ENCODE assay signal across 2 cellular contexts in the genomic region with DNA sequence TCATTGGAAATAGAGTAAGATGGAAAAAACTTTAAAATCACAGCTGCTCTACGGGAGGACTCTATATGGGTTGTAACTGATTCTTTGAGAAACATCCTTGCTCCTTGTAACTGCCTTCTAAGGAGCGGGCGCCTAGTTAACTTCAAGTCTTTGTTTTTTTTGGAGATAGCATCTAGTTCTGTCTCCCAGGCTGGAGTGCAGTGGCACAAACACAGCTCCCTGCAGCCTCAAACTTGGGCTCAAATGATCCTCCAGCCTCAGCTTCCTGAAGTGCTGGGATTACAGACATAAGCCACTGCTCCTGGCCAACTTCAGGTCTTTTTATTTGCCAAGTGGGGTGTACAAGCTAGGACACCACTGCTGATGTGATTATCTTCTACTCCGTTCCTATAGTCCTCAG.
TF ChIP-seq lines count a peak whose summit lies in the region.

No MANE protein-coding gene starts in this region.

TF ChIP-seq in HEK293, 187 proteins besides CTCF, POLR2A, EP300 and RAD21 (continued from another document):
- TF ChIP-seq SETDB1 (IDR thresholded peaks at IDR 0.05; ENCODE audit: insufficient read length, low read length) (peak; percentile 11), MZF1 (tag by site-specific recombination; IDR thresholded peaks at IDR 0.05; ENCODE audit: borderline replicate concordance) (no peak), KLF16 (tag by site-specific recombination; IDR thresholded peaks at IDR 0.05) (no peak), ZNF48 (tag by site-specific recombination; IDR thresholded peaks at IDR 0.05) (no peak), SP2 (tag by site-specific recombination; IDR thresholded peaks at IDR 0.05) (no peak)
- TF ChIP-seq, protein P1, sequence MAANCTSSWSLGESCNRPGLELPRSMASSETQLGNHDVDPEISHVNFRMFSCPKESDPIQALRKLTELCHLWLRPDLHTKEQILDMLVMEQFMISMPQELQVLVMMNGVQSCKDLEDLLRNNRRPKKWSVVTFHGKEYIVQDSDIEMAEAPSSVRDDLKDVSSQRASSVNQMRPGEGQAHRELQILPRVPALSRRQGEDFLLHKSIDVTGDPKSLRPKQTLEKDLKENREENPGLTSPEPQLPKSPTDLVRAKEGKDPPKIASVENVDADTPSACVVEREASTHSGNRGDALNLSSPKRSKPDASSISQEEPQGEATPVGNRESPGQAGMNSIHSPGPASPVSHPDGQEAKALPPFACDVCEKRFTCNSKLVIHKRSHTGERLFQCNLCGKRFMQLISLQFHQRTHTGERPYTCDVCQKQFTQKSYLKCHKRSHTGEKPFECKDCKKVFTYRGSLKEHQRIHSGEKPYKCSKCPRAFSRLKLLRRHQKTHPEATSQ (tag by site-specific recombination; IDR thresholded peaks at IDR 0.05): no peak

TF ChIP-seq in H1, 55 proteins besides CTCF, POLR2A, EP300 and RAD21 (continued from another document):
- TF ChIP-seq, protein P2, sequence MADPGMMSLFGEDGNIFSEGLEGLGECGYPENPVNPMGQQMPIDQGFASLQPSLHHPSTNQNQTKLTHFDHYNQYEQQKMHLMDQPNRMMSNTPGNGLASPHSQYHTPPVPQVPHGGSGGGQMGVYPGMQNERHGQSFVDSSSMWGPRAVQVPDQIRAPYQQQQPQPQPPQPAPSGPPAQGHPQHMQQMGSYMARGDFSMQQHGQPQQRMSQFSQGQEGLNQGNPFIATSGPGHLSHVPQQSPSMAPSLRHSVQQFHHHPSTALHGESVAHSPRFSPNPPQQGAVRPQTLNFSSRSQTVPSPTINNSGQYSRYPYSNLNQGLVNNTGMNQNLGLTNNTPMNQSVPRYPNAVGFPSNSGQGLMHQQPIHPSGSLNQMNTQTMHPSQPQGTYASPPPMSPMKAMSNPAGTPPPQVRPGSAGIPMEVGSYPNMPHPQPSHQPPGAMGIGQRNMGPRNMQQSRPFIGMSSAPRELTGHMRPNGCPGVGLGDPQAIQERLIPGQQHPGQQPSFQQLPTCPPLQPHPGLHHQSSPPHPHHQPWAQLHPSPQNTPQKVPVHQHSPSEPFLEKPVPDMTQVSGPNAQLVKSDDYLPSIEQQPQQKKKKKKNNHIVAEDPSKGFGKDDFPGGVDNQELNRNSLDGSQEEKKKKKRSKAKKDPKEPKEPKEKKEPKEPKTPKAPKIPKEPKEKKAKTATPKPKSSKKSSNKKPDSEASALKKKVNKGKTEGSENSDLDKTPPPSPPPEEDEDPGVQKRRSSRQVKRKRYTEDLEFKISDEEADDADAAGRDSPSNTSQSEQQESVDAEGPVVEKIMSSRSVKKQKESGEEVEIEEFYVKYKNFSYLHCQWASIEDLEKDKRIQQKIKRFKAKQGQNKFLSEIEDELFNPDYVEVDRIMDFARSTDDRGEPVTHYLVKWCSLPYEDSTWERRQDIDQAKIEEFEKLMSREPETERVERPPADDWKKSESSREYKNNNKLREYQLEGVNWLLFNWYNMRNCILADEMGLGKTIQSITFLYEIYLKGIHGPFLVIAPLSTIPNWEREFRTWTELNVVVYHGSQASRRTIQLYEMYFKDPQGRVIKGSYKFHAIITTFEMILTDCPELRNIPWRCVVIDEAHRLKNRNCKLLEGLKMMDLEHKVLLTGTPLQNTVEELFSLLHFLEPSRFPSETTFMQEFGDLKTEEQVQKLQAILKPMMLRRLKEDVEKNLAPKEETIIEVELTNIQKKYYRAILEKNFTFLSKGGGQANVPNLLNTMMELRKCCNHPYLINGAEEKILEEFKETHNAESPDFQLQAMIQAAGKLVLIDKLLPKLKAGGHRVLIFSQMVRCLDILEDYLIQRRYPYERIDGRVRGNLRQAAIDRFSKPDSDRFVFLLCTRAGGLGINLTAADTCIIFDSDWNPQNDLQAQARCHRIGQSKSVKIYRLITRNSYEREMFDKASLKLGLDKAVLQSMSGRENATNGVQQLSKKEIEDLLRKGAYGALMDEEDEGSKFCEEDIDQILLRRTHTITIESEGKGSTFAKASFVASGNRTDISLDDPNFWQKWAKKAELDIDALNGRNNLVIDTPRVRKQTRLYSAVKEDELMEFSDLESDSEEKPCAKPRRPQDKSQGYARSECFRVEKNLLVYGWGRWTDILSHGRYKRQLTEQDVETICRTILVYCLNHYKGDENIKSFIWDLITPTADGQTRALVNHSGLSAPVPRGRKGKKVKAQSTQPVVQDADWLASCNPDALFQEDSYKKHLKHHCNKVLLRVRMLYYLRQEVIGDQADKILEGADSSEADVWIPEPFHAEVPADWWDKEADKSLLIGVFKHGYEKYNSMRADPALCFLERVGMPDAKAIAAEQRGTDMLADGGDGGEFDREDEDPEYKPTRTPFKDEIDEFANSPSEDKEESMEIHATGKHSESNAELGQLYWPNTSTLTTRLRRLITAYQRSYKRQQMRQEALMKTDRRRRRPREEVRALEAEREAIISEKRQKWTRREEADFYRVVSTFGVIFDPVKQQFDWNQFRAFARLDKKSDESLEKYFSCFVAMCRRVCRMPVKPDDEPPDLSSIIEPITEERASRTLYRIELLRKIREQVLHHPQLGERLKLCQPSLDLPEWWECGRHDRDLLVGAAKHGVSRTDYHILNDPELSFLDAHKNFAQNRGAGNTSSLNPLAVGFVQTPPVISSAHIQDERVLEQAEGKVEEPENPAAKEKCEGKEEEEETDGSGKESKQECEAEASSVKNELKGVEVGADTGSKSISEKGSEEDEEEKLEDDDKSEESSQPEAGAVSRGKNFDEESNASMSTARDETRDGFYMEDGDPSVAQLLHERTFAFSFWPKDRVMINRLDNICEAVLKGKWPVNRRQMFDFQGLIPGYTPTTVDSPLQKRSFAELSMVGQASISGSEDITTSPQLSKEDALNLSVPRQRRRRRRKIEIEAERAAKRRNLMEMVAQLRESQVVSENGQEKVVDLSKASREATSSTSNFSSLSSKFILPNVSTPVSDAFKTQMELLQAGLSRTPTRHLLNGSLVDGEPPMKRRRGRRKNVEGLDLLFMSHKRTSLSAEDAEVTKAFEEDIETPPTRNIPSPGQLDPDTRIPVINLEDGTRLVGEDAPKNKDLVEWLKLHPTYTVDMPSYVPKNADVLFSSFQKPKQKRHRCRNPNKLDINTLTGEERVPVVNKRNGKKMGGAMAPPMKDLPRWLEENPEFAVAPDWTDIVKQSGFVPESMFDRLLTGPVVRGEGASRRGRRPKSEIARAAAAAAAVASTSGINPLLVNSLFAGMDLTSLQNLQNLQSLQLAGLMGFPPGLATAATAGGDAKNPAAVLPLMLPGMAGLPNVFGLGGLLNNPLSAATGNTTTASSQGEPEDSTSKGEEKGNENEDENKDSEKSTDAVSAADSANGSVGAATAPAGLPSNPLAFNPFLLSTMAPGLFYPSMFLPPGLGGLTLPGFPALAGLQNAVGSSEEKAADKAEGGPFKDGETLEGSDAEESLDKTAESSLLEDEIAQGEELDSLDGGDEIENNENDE (IDR thresholded peaks at IDR 0.05; ENCODE audit: insufficient replicate concordance, low read length): no peak
- no peak for TF ChIP-seq JUN (IDR thresholded peaks at IDR 0.05; ENCODE audit: low read depth, low read length)
- no peak for TF ChIP-seq NANOG (IDR thresholded peaks at IDR 0.05; ENCODE audit: insufficient read depth, low read depth, low read length, poor library complexity, severe bottlenecking)
- no peak for TF ChIP-seq BACH1 (IDR thresholded peaks at IDR 0.05; ENCODE audit: low read length)
- no peak for TF ChIP-seq SIX5 (IDR thresholded peaks at IDR 0.05; ENCODE audit: low read depth, low read length)
- TF ChIP-seq EZH2 (IDR thresholded peaks at IDR 0.05; ENCODE audit: low read depth, low read length, severe bottlenecking): no peak
- TF ChIP-seq CBX5 (IDR thresholded peaks at IDR 0.05; ENCODE audit: low read depth, low read length): no peak
- TF ChIP-seq SP1 (IDR thresholded peaks at IDR 0.05; ENCODE audit: low read depth, low read length): no peak
- TF ChIP-seq, protein P3, sequence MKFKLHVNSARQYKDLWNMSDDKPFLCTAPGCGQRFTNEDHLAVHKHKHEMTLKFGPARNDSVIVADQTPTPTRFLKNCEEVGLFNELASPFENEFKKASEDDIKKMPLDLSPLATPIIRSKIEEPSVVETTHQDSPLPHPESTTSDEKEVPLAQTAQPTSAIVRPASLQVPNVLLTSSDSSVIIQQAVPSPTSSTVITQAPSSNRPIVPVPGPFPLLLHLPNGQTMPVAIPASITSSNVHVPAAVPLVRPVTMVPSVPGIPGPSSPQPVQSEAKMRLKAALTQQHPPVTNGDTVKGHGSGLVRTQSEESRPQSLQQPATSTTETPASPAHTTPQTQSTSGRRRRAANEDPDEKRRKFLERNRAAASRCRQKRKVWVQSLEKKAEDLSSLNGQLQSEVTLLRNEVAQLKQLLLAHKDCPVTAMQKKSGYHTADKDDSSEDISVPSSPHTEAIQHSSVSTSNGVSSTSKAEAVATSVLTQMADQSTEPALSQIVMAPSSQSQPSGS (IDR thresholded peaks at IDR 0.05; ENCODE audit: low read length): no peak
- TF ChIP-seq JUND (IDR thresholded peaks at IDR 0.05; ENCODE audit: low read length): no peak
- no peak for TF ChIP-seq KDM4A (IDR thresholded peaks at IDR 0.05; ENCODE audit: low read depth, low read length, severe bottlenecking)
- no peak for TF ChIP-seq CREB1 (IDR thresholded peaks at IDR 0.05)
- TF ChIP-seq POLR2AphosphoS5 (IDR thresholded peaks at IDR 0.05; ENCODE audit: low read depth, low read length): no peak
- no peak for TF ChIP-seq RBBP5 (IDR thresholded peaks at IDR 0.05; ENCODE audit: borderline replicate concordance, low read depth, low read length)
